Comparison of ENCODE assay signal across 12 cellular contexts in the genomic region with DNA sequence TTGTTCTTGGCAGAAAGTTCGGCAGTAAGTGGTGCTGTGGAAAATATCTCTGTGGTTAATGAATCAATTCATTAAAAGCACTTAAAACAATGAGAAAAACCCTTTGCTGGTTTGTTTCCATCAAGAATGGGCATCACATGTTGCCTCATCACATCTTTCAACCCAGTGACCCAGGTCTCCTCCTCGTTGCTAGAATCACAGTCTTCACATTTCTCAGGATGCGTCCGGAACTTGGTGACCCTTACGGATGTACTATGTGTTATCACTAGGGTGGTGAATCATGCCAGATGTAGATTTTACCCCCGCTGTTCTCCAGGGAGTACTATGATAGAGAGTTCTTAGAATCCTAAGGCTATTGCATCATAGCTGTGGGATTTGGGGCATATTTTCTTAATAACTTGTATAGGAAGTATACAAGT.
A peak's percentile ranks its signal among the peaks of the same experiment; 100 is the strongest.
DNase-seq lines count a peak whose midpoint lies in the region; ATAC-seq and TF ChIP-seq lines count a peak whose summit lies in the region.
"Had no signal": no experiment of that assay in that cellular context is flagged by ENCODE, and none has a peak within 500 bp of the region (broad histone marks: within the 10 kb centered on the region; RNA-seq: fewer than 3 reads in every experiment).

No MANE protein-coding gene starts in this region.

- DNase-seq in COLO829 (ENCODE audit: low spot score) (peak; percentile 91), NCI-H460 (ENCODE audit: extremely low read depth, low read depth) (peak; percentile 51), epithelial cell of esophagus (ENCODE audit: low read depth) (peak; percentile 18), non-pigmented ciliary epithelial cell (ENCODE audit: low read depth) (peak; percentile 94), ecto neural progenitor cell (ENCODE audit: low spot score) (no peak)
- DNase-seq in effector memory CD8-positive, alpha-beta T cell: no peak
- DNase-seq in NK-92 treated with Interleukin-12 subunit alpha and Interleukin-12 subunit beta, amount 100 ng/mL, for 24 hours (lab: John Stamatoyannopoulos, UW): no peak
- DNase-seq: activated CD4-positive, alpha-beta T cell treated with anti-CD3 and anti-CD28 coated beads, Interleukin-2, amount 10 ng/mL, durations not matched to agents 24 days and 14 days; upper lobe of right lung had no signal

- no peak overlapping the region for H3K27ac Mint-ChIP-seq in effector memory CD8-positive, alpha-beta T cell
- H3K27ac Mint-ChIP-seq: activated CD4-positive, alpha-beta T cell treated with anti-CD3 and anti-CD28 coated beads, Interleukin-2, amount 10 ng/mL, durations not matched to agents 24 days and 14 days; dendritic cell treated with granulocyte-macrophage colony-stimulating factor and Interleukin-4, amounts not matched to agents 40 ng/mL and 50 ng/mL, for 4 days had no signal

- H3K4me3 Mint-ChIP-seq in effector memory CD8-positive, alpha-beta T cell: no peak overlapping the region
- H3K4me3 Mint-ChIP-seq: activated CD4-positive, alpha-beta T cell treated with anti-CD3 and anti-CD28 coated beads, Interleukin-2, amount 10 ng/mL, durations not matched to agents 24 days and 14 days; dendritic cell treated with granulocyte-macrophage colony-stimulating factor and Interleukin-4, amounts not matched to agents 40 ng/mL and 50 ng/mL, for 4 days had no signal

- H3K9me3 Mint-ChIP-seq in effector memory CD8-positive, alpha-beta T cell: peaks cover 7 to 13% of the 10 kb centered on the region in 2 donors
- H3K9me3 Mint-ChIP-seq: activated CD4-positive, alpha-beta T cell treated with anti-CD3 and anti-CD28 coated beads, Interleukin-2, amount 10 ng/mL, durations not matched to agents 24 days and 14 days; dendritic cell treated with granulocyte-macrophage colony-stimulating factor and Interleukin-4, amounts not matched to agents 40 ng/mL and 50 ng/mL, for 4 days had no signal

- no peak for ATAC-seq in GM18861 (IDR thresholded peaks at IDR 0.05; ENCODE audit: unreplicated experiment)
- ATAC-seq in effector memory CD8-positive, alpha-beta T cell (replicated peaks): no peak
- ATAC-seq: upper lobe of right lung had no signal

- no peak overlapping the region for H3K4me3 ChIP-seq in epithelial cell of esophagus (ENCODE audit: low read length)
- H3K4me3 ChIP-seq: SK-N-MC, upper lobe of right lung had no signal

- H3K4me1 Mint-ChIP-seq in effector memory CD8-positive, alpha-beta T cell (ENCODE audit: low read depth in 2 of 2): no peaks in the 10 kb centered on the region
- H3K4me1 Mint-ChIP-seq: activated CD4-positive, alpha-beta T cell treated with anti-CD3 and anti-CD28 coated beads, Interleukin-2, amount 10 ng/mL, durations not matched to agents 24 days and 14 days had no signal

- no peaks in the 10 kb centered on the region for H3K27me3 Mint-ChIP-seq in effector memory CD8-positive, alpha-beta T cell
- H3K27me3 Mint-ChIP-seq: activated CD4-positive, alpha-beta T cell treated with anti-CD3 and anti-CD28 coated beads, Interleukin-2, amount 10 ng/mL, durations not matched to agents 24 days and 14 days had no signal

- H3K36me3 Mint-ChIP-seq in effector memory CD8-positive, alpha-beta T cell (ENCODE audit: insufficient read depth): no peaks in the 10 kb centered on the region

- TF ChIP-seq CTCF in epithelial cell of esophagus (IDR thresholded peaks at IDR 0.05; ENCODE audit: insufficient read depth, low read depth, low read length, missing control alignments): no peak

Comparison
In these comparisons a context has a peak if more than half of its experiments do, and no peak if none do; other contexts are left out.
1. DNase-seq: peak in COLO829 (single experiment), NCI-H460 (single experiment), epithelial cell of esophagus (single experiment) and non-pigmented ciliary epithelial cell (single experiment); none in effector memory CD8-positive, alpha-beta T cell (0 of 3), NK-92 treated with Interleukin-12 subunit alpha and Interleukin-12 subunit beta, amount 100 ng/mL, for 24 hours (single experiment) and ecto neural progenitor cell (single experiment).